ENCODE assay signal across 9 cellular contexts in genomic region chr2:179239194-179239593, GRCh38. TPM values are rescaled to one million over a fixed set of nuclear protein-coding genes. Genes with fewer than 3 reads are reported as not detected.
A peak's percentile ranks its signal among the peaks of the same experiment; 100 is the strongest.
DNase-seq lines count a peak whose midpoint lies in the region; ATAC-seq, FAIRE-seq and TF ChIP-seq lines count a peak whose summit lies in the region.
"Had no signal": no experiment of that assay in that cellular context is flagged by ENCODE, and none has a peak within 500 bp of the region (broad histone marks: within the 10 kb centered on the region; RNA-seq: fewer than 3 reads in every experiment).

No MANE protein-coding gene starts in this region.

- no peak overlapping the region for H3K27ac ChIP-seq in vagina

- peaks cover 38% of the 10 kb centered on the region for H3K4me1 ChIP-seq in vagina

- H3K9me3 ChIP-seq in vagina: no peaks in the 10 kb centered on the region

- H3K9me3 Mint-ChIP-seq in chondrocyte (ENCODE audit: low read depth): peaks cover 4% of the 10 kb centered on the region

- ATAC-seq in GM21619 (IDR thresholded peaks at IDR 0.05; ENCODE audit: unreplicated experiment): peak; percentile 75

- no peaks in the 10 kb centered on the region for H3K27me3 ChIP-seq in vagina

- no peaks in the 10 kb centered on the region for H3K27me3 Mint-ChIP-seq in chondrocyte (ENCODE audit: low read depth)

- H3K4me3 ChIP-seq in vagina: no peak overlapping the region

- no peak overlapping the region for H3K4me3 Mint-ChIP-seq in chondrocyte (ENCODE audit: unreplicated experiment)

- TF ChIP-seq CTCF in chondrocyte (IDR thresholded peaks at IDR 0.05) (no peak), vagina (IDR thresholded peaks at IDR 0.05) (no peak)

- H3K27ac Mint-ChIP-seq in chondrocyte (ENCODE audit: unreplicated experiment): no peak overlapping the region

- intact Hi-C loops in vagina (cut with DNase I): no loop called here

- H3K36me3 ChIP-seq in vagina: no peaks in the 10 kb centered on the region

- TF ChIP-seq RAD21 in Ishikawa (IDR thresholded peaks at IDR 0.05; ENCODE audit: low read depth): no peak

- peaks cover 57% of the 10 kb centered on the region for H3K4me1 Mint-ChIP-seq in chondrocyte (ENCODE audit: low read depth)

- DNase-seq in GM18507 (ENCODE audit: extremely low spot score, insufficient read length, low read depth) (no peak), glomerular visceral epithelial cell (ENCODE audit: extremely low spot score) (peak; percentile 36), NCI-H2196 (lab: John Stamatoyannopoulos, UW; ENCODE audit: unreplicated experiment) (no peak), chondrocyte (ENCODE audit: low spot score) (no peak), NCI-H146 (lab: John Stamatoyannopoulos, UW) (no peak), vagina (ENCODE audit: extremely low spot score in 2 of 2) (no peak)
- DNase-seq: NCI-H2171 had no signal

- H3K36me3 Mint-ChIP-seq in chondrocyte (ENCODE audit: low read depth): no peaks in the 10 kb centered on the region

- no peak for TF ChIP-seq POLR2A in vagina (IDR thresholded peaks at IDR 0.05)

- TF ChIP-seq EP300 in Ishikawa (IDR thresholded peaks at IDR 0.05; ENCODE audit: borderline replicate concordance): no peak

- peak; percentile 72 for FAIRE-seq in GM18507 (lab: Jason Lieb, UNC)

TF ChIP-seq in Ishikawa, 13 proteins besides CTCF, POLR2A, EP300 and RAD21:
- no peak for TF ChIP-seq REST (IDR thresholded peaks at IDR 0.05; ENCODE audit: low read depth)
- TF ChIP-seq MAX (IDR thresholded peaks at IDR 0.05): no peak
- no peak for TF ChIP-seq TEAD4 (IDR thresholded peaks at IDR 0.05)
- no peak for TF ChIP-seq NFIC (IDR thresholded peaks at IDR 0.05)
- no peak for TF ChIP-seq ZBTB7A (IDR thresholded peaks at IDR 0.05; ENCODE audit: low read depth)
- no peak for TF ChIP-seq YY1 (IDR thresholded peaks at IDR 0.05; ENCODE audit: low read depth)
- no peak for TF ChIP-seq EGR1 (IDR thresholded peaks at IDR 0.05)
- peak; percentile 78; the same call in 1 of the 2 replicates for TF ChIP-seq FOXM1 (IDR thresholded peaks at IDR 0.05; ENCODE audit: borderline replicate concordance, low read depth)

RNA-seq across cellular contexts. Expression of gene SESTD1, which starts 25.4 kb away (rescaled TPM):
- total RNA-seq in chondrocyte: 67.0 to 101 TPM (median 97.7 TPM) in 3 replicates
- 23.3 TPM for total RNA-seq in vagina
